In the genomic region with DNA sequence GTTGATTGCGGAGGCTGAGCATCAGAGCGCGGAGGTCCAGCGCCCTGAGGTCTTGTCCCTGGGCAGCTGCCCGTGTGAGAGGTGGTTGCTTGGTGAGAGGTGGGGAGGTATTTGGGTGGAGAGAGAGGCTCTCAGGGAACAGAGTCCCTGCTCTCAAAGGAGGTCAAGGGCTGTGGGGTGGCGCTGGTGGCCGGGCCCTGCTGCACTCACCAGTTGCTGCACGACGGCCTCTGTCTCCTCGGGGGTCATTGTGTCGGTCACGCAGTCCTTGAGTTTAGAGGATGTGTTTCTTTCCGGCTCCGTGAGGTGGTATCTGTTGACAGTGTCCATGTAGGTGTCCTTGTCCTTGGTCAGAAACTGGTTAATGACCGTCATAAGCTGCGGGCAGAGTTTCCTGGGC, we compare ENCODE assay signal across 24 cellular contexts.
A peak's percentile ranks its signal among the peaks of the same experiment; 100 is the strongest.
DNase-seq lines count a peak whose midpoint lies in the region; ATAC-seq and TF ChIP-seq lines count a peak whose summit lies in the region.
"Had no signal": no experiment of that assay in that cellular context is flagged by ENCODE, and none has a peak within 500 bp of the region (broad histone marks: within the 10 kb centered on the region; RNA-seq: fewer than 3 reads in every experiment).

No MANE protein-coding gene starts in this region.

- peak overlapping the region; percentile 38 for H3K14ac ChIP-seq in neuronal stem cell (ENCODE audit: low read length)

- peak overlapping the region; percentile 57 for H3K18ac ChIP-seq in neuronal stem cell (ENCODE audit: low read length)

- H3K4me2 ChIP-seq in neuronal stem cell (ENCODE audit: insufficient read depth, low read length, poor library complexity, severe bottlenecking) = peak overlapping the region; percentile 57
- H3K4me2 ChIP-seq: KMS-11, SK-N-SH had no signal

- no peak for TF ChIP-seq CTCF in CD4-positive, alpha-beta T cell (IDR thresholded peaks at IDR 0.05)

- H3K27ac ChIP-seq in HUES48 (ENCODE audit: low read depth, low read length) (no peak overlapping the region), ectodermal cell (ENCODE audit: insufficient read depth, low read depth, low read length, poor library complexity, severe bottlenecking) (no peak overlapping the region), neuronal stem cell (replicated peaks; ENCODE audit: low read length) (no peak overlapping the region)
- H3K27ac ChIP-seq in CD4-positive, alpha-beta T cell (ENCODE audit: low read depth, low read length) = no peak overlapping the region
- H3K27ac ChIP-seq: GM23248, HL-60, KMS-11, RWPE1 had no signal

- H3K27me3 ChIP-seq in HUES48 (ENCODE audit: control insufficient read depth, insufficient read depth, low read length) (peaks cover 19% of the 10 kb centered on the region), ectodermal cell (ENCODE audit: control insufficient read depth, insufficient read depth, low read length, poor library complexity, severe bottlenecking) (peaks cover 30% of the 10 kb centered on the region), iPS-15b (ENCODE audit: control insufficient read depth, insufficient read depth, low read length) (peaks cover 19% of the 10 kb centered on the region), neuronal stem cell (ENCODE audit: control insufficient read depth in 3 of 3, insufficient read depth in 3 of 3, low read depth in 1 of 3, low read length in 3 of 3) (peaks cover 0 to 13% (median 11%) of the 10 kb centered on the region in 3 experiments)
- no peaks in the 10 kb centered on the region for H3K27me3 ChIP-seq in CD4-positive, alpha-beta T cell (ENCODE audit: control insufficient read depth, insufficient read depth, low read length)
- H3K27me3 ChIP-seq: BE2C had no signal

- no peaks in the 10 kb centered on the region for H3K79me1 ChIP-seq in neuronal stem cell (ENCODE audit: low read depth, low read length)

- no peak overlapping the region for H4K8ac ChIP-seq in neuronal stem cell (ENCODE audit: low read depth, low read length)

- H3K9ac ChIP-seq in HUES48 (ENCODE audit: low read depth, low read length) (no peak overlapping the region), iPS-15b (ENCODE audit: low read depth, low read length) (peak overlapping the region; percentile 37), neuronal stem cell (ENCODE audit: low read depth, low read length, poor library complexity) (no peak overlapping the region)
- H3K9ac ChIP-seq: GM23248, KMS-11, SK-N-SH had no signal

- intact Hi-C loops in CD4-positive, alpha-beta T cell (cut with DNase I, micrococcal nuclease) = no loop called here

- no peak overlapping the region for H2BK12ac ChIP-seq in neuronal stem cell (ENCODE audit: low read length)

- H3K36me3 ChIP-seq in HUES48 (ENCODE audit: control insufficient read depth, insufficient read depth, low read length) (no peaks in the 10 kb centered on the region), ectodermal cell (ENCODE audit: control insufficient read depth, insufficient read depth, low read length) (no peaks in the 10 kb centered on the region), iPS-15b (ENCODE audit: control insufficient read depth, insufficient read depth, low read length) (no peaks in the 10 kb centered on the region), neuronal stem cell (replicated peaks in 1 of 2; ENCODE audit: control insufficient read depth in 2 of 2, insufficient read depth in 2 of 2, low read length in 2 of 2) (no peaks in the 10 kb centered on the region)
- H3K36me3 ChIP-seq: BE2C had no signal

- H3K9me3 Mint-ChIP-seq in CD4-positive, alpha-beta T cell = peaks cover 3% of the 10 kb centered on the region

- no peak overlapping the region for H4K91ac ChIP-seq in neuronal stem cell (ENCODE audit: low read depth, low read length, poor library complexity)

- H3K4me1 ChIP-seq in HUES48 (ENCODE audit: control insufficient read depth, insufficient read depth, low read length) (no peaks in the 10 kb centered on the region), ectodermal cell (ENCODE audit: control insufficient read depth, insufficient read depth, low read length) (no peaks in the 10 kb centered on the region), iPS-15b (ENCODE audit: control insufficient read depth, insufficient read depth, low read length) (no peaks in the 10 kb centered on the region), neuronal stem cell (ENCODE audit: control insufficient read depth in 2 of 2, insufficient read depth in 1 of 2, low read depth in 1 of 2, low read length in 2 of 2) (no peaks in the 10 kb centered on the region)
- H3K4me1 ChIP-seq: BE2C had no signal

- H3K36me3 Mint-ChIP-seq in CD4-positive, alpha-beta T cell (ENCODE audit: low read depth) = no peaks in the 10 kb centered on the region

- 65 to 66% methylated on average over 16 of the region's 16 CpGs for WGBS in ectodermal cell, 2 experiments
- WGBS in neuronal stem cell (ENCODE audit: extremely low coverage in 2 of 2, insufficient read length in 2 of 2, insufficient replicate concordance in 1 of 2), 2 donors = no CpG with 5 or more reads among the region's 16 CpGs

- no peak overlapping the region for H2BK120ac ChIP-seq in neuronal stem cell (ENCODE audit: low read depth, low read length)

- H3K4me3 ChIP-seq in HUES48 (ENCODE audit: low read depth, low read length) (peak overlapping the region; percentile 68), ectodermal cell (ENCODE audit: insufficient read depth, low read depth, low read length) (peak overlapping the region; percentile 20), iPS-15b (ENCODE audit: low read depth, low read length) (peak overlapping the region; percentile 62), neuronal stem cell (ENCODE audit: low read length in 2 of 2) (peak overlapping the region in 1 of 2 donors; percentile 20)
- H3K4me3 ChIP-seq: GM23248 had no signal

- H3K23ac ChIP-seq in neuronal stem cell (ENCODE audit: low read depth, low read length, poor library complexity) = peak overlapping the region; percentile 1

- DNase-seq in neuronal stem cell (ENCODE audit: low spot score) (no peak), NCI-H1417 treated with DMSO at 0.1 percent for 48 hours (lab: John Stamatoyannopoulos, UW) (no peak)
- DNase-seq in CD4-positive, alpha-beta T cell = no peak
- no peak for DNase-seq in activated effector memory CD4-positive, alpha-beta T cell treated with anti-CD3 and anti-CD28 coated beads, Interleukin-2, amount 50 U/mL, for 16 hours
- DNase-seq: BE2C; COR-L47; DND-41; IMR-90; NCI-H1105; NCI-H2029 treated with DMSO at 0.1 percent for 48 hours; NCI-H226; NCI-H510A treated with DMSO at 0.1 percent for 48 hours; NCI-H748 treated with DMSO at 0.1 percent for 48 hours; NK-92 treated with Interleukin-12 subunit alpha and Interleukin-12 subunit beta, amount 100 ng/mL, for 24 hours; SIG-M5 had no signal

- no peaks in the 10 kb centered on the region for H3K9me3 ChIP-seq in HUES48 (ENCODE audit: control insufficient read depth, insufficient read depth, low read length)
- no peaks in the 10 kb centered on the region for H3K9me3 ChIP-seq in ectodermal cell (ENCODE audit: control insufficient read depth, low read length)
- no peaks in the 10 kb centered on the region for H3K9me3 ChIP-seq in iPS-15b (ENCODE audit: control insufficient read depth, insufficient read depth, low read length)
- no peaks in the 10 kb centered on the region for H3K9me3 ChIP-seq in neuronal stem cell (replicated peaks in 1 of 2; ENCODE audit: control insufficient read depth in 2 of 2, insufficient read depth in 1 of 2, low read depth in 1 of 2, low read length in 2 of 2)
- H3K9me3 ChIP-seq in CD4-positive, alpha-beta T cell (ENCODE audit: control insufficient read depth, low read length) = peaks cover 3% of the 10 kb centered on the region
- H3K9me3 ChIP-seq: BE2C, SK-N-SH had no signal

- no peaks in the 10 kb centered on the region for H3K4me1 Mint-ChIP-seq in CD4-positive, alpha-beta T cell (ENCODE audit: low read depth)

- ATAC-seq in CD4-positive, alpha-beta T cell (ENCODE audit: poor library complexity) = no peak
- ATAC-seq: HCT116 had no signal

- H3K4ac ChIP-seq in neuronal stem cell (ENCODE audit: low read length) = no peak overlapping the region

- no peak overlapping the region for H2BK15ac ChIP-seq in neuronal stem cell (ENCODE audit: low read length)

- no peak overlapping the region for H2AK5ac ChIP-seq in neuronal stem cell (ENCODE audit: low read depth, low read length)

- POLR2A ChIA-PET in CD4-positive, alpha-beta T cell (lab: Charles Lee) = no interaction called here

- no peak overlapping the region for H3K4me3 Mint-ChIP-seq in CD4-positive, alpha-beta T cell

- peaks cover 22% of the 10 kb centered on the region for H3K27me3 Mint-ChIP-seq in CD4-positive, alpha-beta T cell

- no peak overlapping the region for H3K27ac Mint-ChIP-seq in CD4-positive, alpha-beta T cell

- H2BK5ac ChIP-seq in neuronal stem cell (ENCODE audit: low read length) = no peak overlapping the region

- CTCF ChIA-PET in CD4-positive, alpha-beta T cell (lab: Charles Lee) = no interaction called here

- no peak overlapping the region for H2AFZ ChIP-seq in neuronal stem cell (ENCODE audit: low read length)
- H2AFZ ChIP-seq: GM23248 had no signal
